Comparison of ENCODE assay signal across 27 cellular contexts in genomic region chr2:215419769-215420470, GRCh38. TPM values are rescaled to one million over a fixed set of nuclear protein-coding genes. Genes with fewer than 3 reads are reported as not detected.
DNase-seq lines count a peak whose midpoint lies in the region; TF ChIP-seq lines count a peak whose summit lies in the region.
"Had no signal": no experiment of that assay in that cellular context is flagged by ENCODE, and none has a peak within 500 bp of the region (broad histone marks: within the 10 kb centered on the region; RNA-seq: fewer than 3 reads in every experiment).

No MANE protein-coding gene starts in this region.

- TF ChIP-seq POLR2A in transverse colon (IDR thresholded peaks at IDR 0.05) = no peak

- intact Hi-C loops in transverse colon (cut with DNase I; ENCODE audit: low total_unique reads) = no loop called here

- H3K9me3 Mint-ChIP-seq in HFFc6 = no peaks in the 10 kb centered on the region
- H3K9me3 Mint-ChIP-seq: activated naive CD8-positive, alpha-beta T cell treated with anti-CD3 and anti-CD28 coated beads, Interleukin-2, amount 50 U/mL, for 24 hours; activated T-cell treated with anti-CD3 and anti-CD28 coated beads, Interleukin-2, amount 50 U/mL, for 24 hours; brain; CD4-positive, alpha-beta memory T cell; effector memory CD8-positive, alpha-beta T cell; stimulated activated memory B cell treated with anti-CD40 and anti-IgM and Interleukin-4, amounts not matched to agents 10 μg/mL and 1 μg/mL and 100 μg/mL, for 72 hours had no signal

- no peak for TF ChIP-seq RAD21 in liver (IDR thresholded peaks at IDR 0.05)

- H3K4me3 Mint-ChIP-seq in HFFc6 = no peak overlapping the region
- H3K4me3 Mint-ChIP-seq: activated naive CD8-positive, alpha-beta T cell treated with anti-CD3 and anti-CD28 coated beads, Interleukin-2, amount 50 U/mL, for 24 hours; activated T-cell treated with anti-CD3 and anti-CD28 coated beads, Interleukin-2, amount 50 U/mL, for 24 hours; brain; CD4-positive, alpha-beta memory T cell; effector memory CD8-positive, alpha-beta T cell; stimulated activated memory B cell treated with anti-CD40 and anti-IgM and Interleukin-4, amounts not matched to agents 10 μg/mL and 1 μg/mL and 100 μg/mL, for 72 hours had no signal

- WGBS in liver = 38% methylated on average over 7 of the region's 7 CpGs
- WGBS in smooth muscle cell (ENCODE audit: low lambda C conversion rate) = 69% methylated on average over 7 of the region's 7 CpGs
- 76 to 84% methylated on average over 5 to 7 of the region's 7 CpGs for WGBS in transverse colon (ENCODE audit: low coverage in 1 of 2), 2 donors

- no peak overlapping the region for H3K9ac ChIP-seq in liver (ENCODE audit: low read depth in 1 of 2, low read length in 2 of 2)
- peak overlapping the region; percentile 20 for H3K9ac ChIP-seq in smooth muscle cell (ENCODE audit: low read depth)
- no peak overlapping the region for H3K9ac ChIP-seq in MM.1S (ENCODE audit: low read length)

- peaks cover 87% of the 10 kb centered on the region for H3K4me1 Mint-ChIP-seq in HFFc6 (ENCODE audit: low read depth)
- H3K4me1 Mint-ChIP-seq: activated naive CD8-positive, alpha-beta T cell treated with anti-CD3 and anti-CD28 coated beads, Interleukin-2, amount 50 U/mL, for 24 hours; brain; CD4-positive, alpha-beta memory T cell; stimulated activated memory B cell treated with anti-CD40 and anti-IgM and Interleukin-4, amounts not matched to agents 10 μg/mL and 1 μg/mL and 100 μg/mL, for 72 hours had no signal

- in situ Hi-C loops in brain microvascular endothelial cell (cut with HindIII; ENCODE audit: low pct_ligation_motif_present, low sequenced_read_pairs) (no loop called here), transverse colon (cut with MboI; ENCODE audit: low pct_ligation_motif_present in 1 of 4, low pct_unique_long_range_greater_than_20kb in 1 of 4, low sequenced_read_pairs in 3 of 4) (no loop called here)

- H3K4me2 ChIP-seq in smooth muscle cell (peak overlapping the region; percentile 78), MM.1S (ENCODE audit: low read depth, low read length) (no peak overlapping the region)

- H3F3A ChIP-seq in smooth muscle cell (ENCODE audit: low read depth) (peaks cover 87% of the 10 kb centered on the region), MM.1S (ENCODE audit: insufficient read depth, low read length) (no peaks in the 10 kb centered on the region)

- H3K9me3 ChIP-seq in liver (ENCODE audit: control insufficient read depth in 4 of 4, low read length in 3 of 4) = no peaks in the 10 kb centered on the region
- H3K9me3 ChIP-seq in smooth muscle cell (replicated peaks; ENCODE audit: low read depth) = no peaks in the 10 kb centered on the region
- no peaks in the 10 kb centered on the region for H3K9me3 ChIP-seq in MM.1S (replicated peaks; ENCODE audit: insufficient read depth, low read length)
- H3K9me3 ChIP-seq in transverse colon = no peaks in the 10 kb centered on the region
- H3K9me3 ChIP-seq: esophagus squamous epithelium, neutrophil, spleen had no signal

- DNase-seq in HFFc6 = no peak
- peak; percentile 22 for DNase-seq in brain microvascular endothelial cell
- no peak for DNase-seq in smooth muscle cell (lab: John Stamatoyannopoulos, UW; ENCODE audit: unreplicated experiment)
- DNase-seq in MM.1S = no peak
- DNase-seq in NCI-H1436 treated with DMSO at 0.1 percent for 48 hours (lab: John Stamatoyannopoulos, UW) = no peak
- no peak for DNase-seq in transverse colon
- DNase-seq: activated CD4-positive, alpha-beta T cell treated with anti-CD3 and anti-CD28 coated beads for 4 hours; activated CD8-positive, alpha-beta memory T cell treated with anti-CD3 and anti-CD28 coated beads for 24 hours; activated gamma-delta T cell treated with Interleukin-2 at 50 U/mL for 16 hours; activated naive CD8-positive, alpha-beta T cell treated with anti-CD3 and anti-CD28 coated beads, Interleukin-2, amount 50 U/mL, for 24 hours; activated T-cell treated with anti-CD3 and anti-CD28 coated beads, Interleukin-2, amount 50 U/mL, for 24 hours; CD4-positive, alpha-beta memory T cell; DMS153; effector memory CD8-positive, alpha-beta T cell; esophagus squamous epithelium; GF-D8; Karpas-422; NCI-H1694 treated with DMSO at 0.1 percent for 48 hours; NCI-H526 treated with DMSO at 0.1 percent for 48 hours; RPMI8226; spleen; stimulated activated CD4-positive, alpha-beta T cell treated with anti-CD3 and anti-CD28 coated beads, Interleukin-2, amount 100 ng/mL, for 48 hours had no signal

- H3K27me3 Mint-ChIP-seq in HFFc6 (ENCODE audit: insufficient read depth) = peaks cover 12% of the 10 kb centered on the region
- H3K27me3 Mint-ChIP-seq: brain had no signal

- H3K27ac Mint-ChIP-seq in HFFc6 = peak overlapping the region; percentile 55
- H3K27ac Mint-ChIP-seq: activated naive CD8-positive, alpha-beta T cell treated with anti-CD3 and anti-CD28 coated beads, Interleukin-2, amount 50 U/mL, for 24 hours; activated T-cell treated with anti-CD3 and anti-CD28 coated beads, Interleukin-2, amount 50 U/mL, for 24 hours; brain; CD4-positive, alpha-beta memory T cell; effector memory CD8-positive, alpha-beta T cell; stimulated activated memory B cell treated with anti-CD40 and anti-IgM and Interleukin-4, amounts not matched to agents 10 μg/mL and 1 μg/mL and 100 μg/mL, for 72 hours had no signal

- H3K27ac ChIP-seq in brain microvascular endothelial cell = peak overlapping the region; percentile 41
- peak overlapping the region; percentile 24 to 66 for H3K27ac ChIP-seq in liver (ENCODE audit: low read depth in 1 of 2, low read length in 2 of 2)
- H3K27ac ChIP-seq in smooth muscle cell (ENCODE audit: low read depth) = peak overlapping the region; percentile 86
- H3K27ac ChIP-seq in MM.1S (ENCODE audit: low read length) = no peak overlapping the region
- no peak overlapping the region for H3K27ac ChIP-seq in transverse colon
- H3K27ac ChIP-seq: neutrophil, SK-N-MC, spleen had no signal

- TF ChIP-seq CTCF in HFFc6 (IDR thresholded peaks at IDR 0.05) (no peak), brain microvascular endothelial cell (IDR thresholded peaks at IDR 0.05; ENCODE audit: low read depth, low read length, missing control alignments) (no peak), liver (IDR thresholded peaks at IDR 0.05; ENCODE audit: low read depth, low read length, missing input control) (no peak), smooth muscle cell (IDR thresholded peaks at IDR 0.05; ENCODE audit: borderline replicate concordance, insufficient read depth, poor library complexity, severe bottlenecking) (no peak), MM.1S (IDR thresholded peaks at IDR 0.05; ENCODE audit: low read length) (no peak), transverse colon (IDR thresholded peaks at IDR 0.05) (no peak)

- peaks cover 100% of the 10 kb centered on the region for H4K20me1 ChIP-seq in smooth muscle cell (ENCODE audit: low read depth)
- no peaks in the 10 kb centered on the region for H4K20me1 ChIP-seq in MM.1S (ENCODE audit: insufficient read depth, low read length)

- peaks cover 76% of the 10 kb centered on the region for H3K36me3 Mint-ChIP-seq in HFFc6 (ENCODE audit: low read depth)
- H3K36me3 Mint-ChIP-seq: CD4-positive, alpha-beta memory T cell; stimulated activated memory B cell treated with anti-CD40 and anti-IgM and Interleukin-4, amounts not matched to agents 10 μg/mL and 1 μg/mL and 100 μg/mL, for 72 hours had no signal

- peaks cover 85% of the 10 kb centered on the region for H3K79me2 ChIP-seq in smooth muscle cell (ENCODE audit: low read depth)
- H3K79me2 ChIP-seq in MM.1S (ENCODE audit: low read length) = no peaks in the 10 kb centered on the region

- H3K27me3 ChIP-seq in brain microvascular endothelial cell (replicated peaks) (no peaks in the 10 kb centered on the region), liver (ENCODE audit: control insufficient read depth in 4 of 4, insufficient read depth in 4 of 4, low read length in 3 of 4) (no peaks in the 10 kb centered on the region), smooth muscle cell (ENCODE audit: low read depth) (no peaks in the 10 kb centered on the region), MM.1S (replicated peaks; ENCODE audit: insufficient read depth, low read length) (no peaks in the 10 kb centered on the region), transverse colon (no peaks in the 10 kb centered on the region)
- H3K27me3 ChIP-seq: esophagus squamous epithelium had no signal

- H3K4me1 ChIP-seq in liver (ENCODE audit: control insufficient read depth in 4 of 4, insufficient read depth in 4 of 4, low read length in 3 of 4) = peaks cover 8 to 90% (median 72%) of the 10 kb centered on the region in 4 donors
- peaks cover 13% of the 10 kb centered on the region for H3K4me1 ChIP-seq in smooth muscle cell (ENCODE audit: low read depth)
- H3K4me1 ChIP-seq in MM.1S (ENCODE audit: low read length) = no peaks in the 10 kb centered on the region
- no peaks in the 10 kb centered on the region for H3K4me1 ChIP-seq in transverse colon
- H3K4me1 ChIP-seq: spleen had no signal

- H3K36me3 ChIP-seq in brain microvascular endothelial cell (replicated peaks) = peaks cover 97% of the 10 kb centered on the region
- H3K36me3 ChIP-seq in liver (ENCODE audit: control insufficient read depth in 4 of 4, insufficient read depth in 3 of 4, low read depth in 1 of 4, low read length in 3 of 4) = peaks cover 5 to 44% (median 28%) of the 10 kb centered on the region in 4 donors
- peaks cover 55% of the 10 kb centered on the region for H3K36me3 ChIP-seq in smooth muscle cell (ENCODE audit: low read depth)
- H3K36me3 ChIP-seq in MM.1S (replicated peaks; ENCODE audit: insufficient read depth, low read length) = no peaks in the 10 kb centered on the region
- H3K36me3 ChIP-seq in transverse colon = no peaks in the 10 kb centered on the region
- H3K36me3 ChIP-seq: neutrophil, spleen had no signal

- H3K4me3 ChIP-seq in brain microvascular endothelial cell (ENCODE audit: low read depth, low read length) (peak overlapping the region; percentile 39), liver (ENCODE audit: low read depth in 1 of 3, low read length in 3 of 3) (no peak overlapping the region), smooth muscle cell (peak overlapping the region; percentile 10), MM.1S (ENCODE audit: low read length) (no peak overlapping the region), transverse colon (no peak overlapping the region)
- H3K4me3 ChIP-seq: esophagus squamous epithelium, SK-N-MC, spleen had no signal

- no peaks in the 10 kb centered on the region for H3K9me2 ChIP-seq in MM.1S (replicated peaks; ENCODE audit: insufficient read depth, low read length)

- no peak overlapping the region for H2AFZ ChIP-seq in smooth muscle cell (ENCODE audit: low read depth)
- no peak overlapping the region for H2AFZ ChIP-seq in MM.1S (ENCODE audit: low read length)

- TF ChIP-seq EP300 in transverse colon (IDR thresholded peaks at IDR 0.05; ENCODE audit: low read depth) = no peak

TF ChIP-seq in liver, 16 proteins besides CTCF, POLR2A, EP300 and RAD21 (continues in another document):
- TF ChIP-seq JUND (IDR thresholded peaks at IDR 0.05) (no peak), NR2F2 (IDR thresholded peaks at IDR 0.05) (no peak)

RNA-seq across cellular contexts. Expression of gene FN1, which starts 15.9 kb away (rescaled TPM):
- 1,000 to 10,000 TPM; 2,848 to 5,249 (median 2,869) TPM for total RNA-seq in HFFc6 (2021; fragmentation: NEBNext Ultra II Directional; extraction: Animal tissue kit (Norgen Biotek cat#: 25700))
- total RNA-seq in liver (1,000 to 10,000 TPM in 1 of 2 donors, 100 to 1,000 TPM in 1; 859 to 1,402 TPM), smooth muscle cell (21,173 and 21,295 TPM in 2 replicates), transverse colon (100 to 1,000 TPM; 169 to 686 (median 215) TPM)
- polyA plus RNA-seq in liver (100 to 1,000 TPM; 545 to 815 TPM), smooth muscle cell (8,934 and 10,917 TPM in 2 replicates)
- total RNA-seq: CD4-positive, alpha-beta memory T cell had no signal

Comparison
In these comparisons a context has a peak if more than half of its experiments do, and no peak if none do; other contexts are left out.
1. H3K27ac ChIP-seq: peak in brain microvascular endothelial cell (single experiment), liver (2 of 2) and smooth muscle cell (single experiment); none in MM.1S (single experiment) and transverse colon (0 of 4).
2. H3K4me3 ChIP-seq: peak in brain microvascular endothelial cell (single experiment) and smooth muscle cell (single experiment); none in liver (0 of 3), MM.1S (single experiment) and transverse colon (0 of 4).